29 cellular contexts compared by ENCODE assay signal in the genomic region with DNA sequence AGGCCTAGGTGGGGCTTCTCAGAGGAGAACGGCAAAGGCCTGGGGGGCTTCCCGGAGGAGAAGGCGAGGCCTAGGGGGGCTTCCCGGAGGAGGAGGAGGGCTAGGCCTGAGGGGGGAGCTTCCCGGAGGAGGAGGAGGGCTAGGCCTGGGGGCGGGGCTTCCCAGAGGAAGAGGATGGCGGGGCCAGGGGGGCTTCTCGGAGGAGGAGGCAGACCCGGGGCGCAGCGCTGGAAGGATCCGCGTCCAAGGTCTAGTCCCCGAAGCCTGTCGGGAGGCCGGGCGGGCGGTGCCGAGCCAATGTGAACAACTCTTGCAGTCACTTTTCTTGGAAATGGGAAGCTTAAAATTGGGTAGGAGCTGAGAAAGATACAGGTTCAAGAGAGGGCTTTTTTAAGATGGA. TPM values are rescaled to one million over a fixed set of nuclear protein-coding genes. Genes with fewer than 3 reads are reported as not detected.
"Had no signal": no experiment of that assay in that cellular context is flagged by ENCODE, and none has a peak within 500 bp of the region (broad histone marks: within the 10 kb centered on the region; RNA-seq: fewer than 3 reads in every experiment).

No MANE protein-coding gene starts in this region.

- DNase-seq: stimulated activated CD4-positive, alpha-beta T cell treated with anti-CD3 and anti-CD28 coated beads, Interleukin-2, amount 100 ng/mL, for 48 hours; stimulated activated CD4-positive, alpha-beta T cell treated with anti-CD3 and anti-CD28 coated beads, Interleukin-4, amount 100 ng/mL, for 1 hour; stimulated activated CD4-positive, alpha-beta T cell treated with anti-CD3 and anti-CD28 coated beads, Interleukin-4, amount 100 ng/mL, for 24 hours; stimulated activated CD4-positive, alpha-beta T cell treated with anti-CD3 and anti-CD28 coated beads, Interleukin-4, amount 100 ng/mL, for 4 hours; stimulated activated CD8-positive, alpha-beta memory T cell treated with anti-CD3 and anti-CD28 coated beads, Interleukin-4, amount 100 ng/mL, for 48 hours; stimulated activated naive B cell treated with anti-CD40 and anti-IgM and Interleukin-4, amounts not matched to agents 10 μg/mL and 1 μg/mL and 100 μg/mL, for 72 hours; stimulated activated naive CD4-positive, alpha-beta T cell; stimulated activated naive CD4-positive, alpha-beta T cell treated with Interleukin-2 at 50 U/mL for 16 hours; stimulated activated naive CD8-positive, alpha-beta T cell treated with anti-CD3 and anti-CD28 coated beads, Interleukin-15, amount 100 ng/mL, for 72 hours; stimulated activated naive CD8-positive, alpha-beta T cell treated with anti-CD3 and anti-CD28 coated beads, Interleukin-15, Interleukin-2, amounts not matched to agents 100 U/mL and 50 U/mL, for 24 hours; stomach; substantia nigra; testis; thyroid gland; tibial artery; transverse colon; trophoblast cell; upper lobe of right lung; uterus had no signal

- H3K27ac ChIP-seq: stomach, suprapubic skin, testis, thoracic aorta, thyroid gland, tibial artery, tibial nerve, transverse colon, upper lobe of left lung, upper lobe of right lung, uterus, vagina had no signal

- H3K9me3 ChIP-seq: stomach, suprapubic skin, testis, thoracic aorta, thyroid gland, tibial artery, tibial nerve, transverse colon, upper lobe of left lung, upper lobe of right lung, uterus, vagina had no signal

- H3K36me3 ChIP-seq: stomach, suprapubic skin, thoracic aorta, thyroid gland, tibial artery, tibial nerve, transverse colon, upper lobe of left lung, upper lobe of right lung, uterus, vagina had no signal

- H3K4me3 ChIP-seq: stomach, suprapubic skin, thoracic aorta, thyroid gland, tibial artery, tibial nerve, transverse colon, upper lobe of left lung, upper lobe of right lung, uterus, vagina had no signal

- H3K4me1 ChIP-seq: stomach, suprapubic skin, testis, thyroid gland, tibial artery, tibial nerve, transverse colon, upper lobe of left lung, upper lobe of right lung, uterus, vagina had no signal

- H3K27me3 ChIP-seq: testis, thyroid gland, upper lobe of left lung, upper lobe of right lung, uterus, vagina had no signal

- ATAC-seq: stimulated activated effector memory CD8-positive, alpha-beta T cell treated with anti-CD3 and anti-CD28 coated beads, Interleukin-12 subunit alpha, Interleukin-12 subunit beta, amount 100 ng/mL, for 72 hours; stimulated activated naive B cell treated with anti-CD40 and anti-IgM and Interleukin-4, amounts not matched to agents 10 μg/mL and 1 μg/mL and 100 μg/mL, for 72 hours; stimulated activated naive CD8-positive, alpha-beta T cell treated with anti-CD3 and anti-CD28 coated beads, Interleukin-15, Interleukin-2, amounts not matched to agents 100 U/mL and 50 U/mL, for 24 hours had no signal

RNA-seq across cellular contexts. Expression of a gene that starts 30.0 kb away (rescaled TPM):
- total RNA-seq: stomach, subcutaneous adipose tissue, suprapubic skin, temporal lobe, thoracic aorta, tibial nerve, transverse colon, upper lobe of left lung, upper lobe of right lung, ureter, urinary bladder had no signal
- polyA plus RNA-seq: urinary bladder had no signal
